In genomic region chr17:27631409-27631755, GRCh38 we compare ENCODE assay signal across 8 cellular contexts.
DNase-seq lines count a peak whose midpoint lies in the region; ATAC-seq and TF ChIP-seq lines count a peak whose summit lies in the region.

No MANE protein-coding gene starts in this region.

- TF ChIP-seq CTCF in GM13976 (IDR thresholded peaks at IDR 0.05; ENCODE audit: borderline replicate concordance, control extremely low read depth, extremely low read depth, insufficient read depth, missing control alignments) (no peak), GM10266 (IDR thresholded peaks at IDR 0.05; ENCODE audit: control insufficient read depth, insufficient read depth, low read depth, missing control alignments) (no peak)

- H3K27ac ChIP-seq in layer of hippocampus (ENCODE audit: low read depth, low read length) = peak overlapping the region; percentile 64

- peak overlapping the region; percentile 95 for H3K4me3 Mint-ChIP-seq in T-helper 2 cell treated with Interferon-gamma antibody and Interleukin-4, amounts not matched to agents 5 μg/mL and 100 μg/mL, for 36 hours

- peak overlapping the region; percentile 90 for H3K27ac Mint-ChIP-seq in T-helper 2 cell treated with Interferon-gamma antibody and Interleukin-4, amounts not matched to agents 5 μg/mL and 100 μg/mL, for 36 hours

- ATAC-seq in HG02623 (IDR thresholded peaks at IDR 0.05; ENCODE audit: unreplicated experiment) (peak; percentile 30), HG02571 (IDR thresholded peaks at IDR 0.05; ENCODE audit: unreplicated experiment) (no peak)

- peak; percentile 48 for DNase-seq in GM13976 (ENCODE audit: low spot score)
- no peak for DNase-seq in T-helper 2 cell treated with Interferon-gamma antibody and Interleukin-4, amounts not matched to agents 5 μg/mL and 100 μg/mL, for 36 hours (ENCODE audit: low spot score)
- DNase-seq in NCI-H2107 treated with DMSO at 0.1 percent for 48 hours (lab: John Stamatoyannopoulos, UW; ENCODE audit: unreplicated experiment) = no peak
- no peak for DNase-seq in iPS-NIHi7 (ENCODE audit: extremely low spot score)
- DNase-seq in GM10266 (ENCODE audit: extremely low spot score) = no peak

- no peaks in the 10 kb centered on the region for H3K27me3 ChIP-seq in layer of hippocampus (ENCODE audit: control insufficient read depth, insufficient read depth, low read length)

- H3K4me1 Mint-ChIP-seq in T-helper 2 cell treated with Interferon-gamma antibody and Interleukin-4, amounts not matched to agents 5 μg/mL and 100 μg/mL, for 36 hours (ENCODE audit: low read depth) = peaks cover 52% of the 10 kb centered on the region

- H3K27me3 Mint-ChIP-seq in T-helper 2 cell treated with Interferon-gamma antibody and Interleukin-4, amounts not matched to agents 5 μg/mL and 100 μg/mL, for 36 hours (ENCODE audit: low read depth) = no peaks in the 10 kb centered on the region

- H3K9me3 Mint-ChIP-seq in T-helper 2 cell treated with Interferon-gamma antibody and Interleukin-4, amounts not matched to agents 5 μg/mL and 100 μg/mL, for 36 hours = no peaks in the 10 kb centered on the region

- peaks cover 25% of the 10 kb centered on the region for H3K36me3 Mint-ChIP-seq in T-helper 2 cell treated with Interferon-gamma antibody and Interleukin-4, amounts not matched to agents 5 μg/mL and 100 μg/mL, for 36 hours (ENCODE audit: low read depth)

- in situ Hi-C loops in GM13976 (cut with MboI; ENCODE audit: low sequenced_read_pairs, unreplicated experiment) = no loop called here
